In the genomic region with DNA sequence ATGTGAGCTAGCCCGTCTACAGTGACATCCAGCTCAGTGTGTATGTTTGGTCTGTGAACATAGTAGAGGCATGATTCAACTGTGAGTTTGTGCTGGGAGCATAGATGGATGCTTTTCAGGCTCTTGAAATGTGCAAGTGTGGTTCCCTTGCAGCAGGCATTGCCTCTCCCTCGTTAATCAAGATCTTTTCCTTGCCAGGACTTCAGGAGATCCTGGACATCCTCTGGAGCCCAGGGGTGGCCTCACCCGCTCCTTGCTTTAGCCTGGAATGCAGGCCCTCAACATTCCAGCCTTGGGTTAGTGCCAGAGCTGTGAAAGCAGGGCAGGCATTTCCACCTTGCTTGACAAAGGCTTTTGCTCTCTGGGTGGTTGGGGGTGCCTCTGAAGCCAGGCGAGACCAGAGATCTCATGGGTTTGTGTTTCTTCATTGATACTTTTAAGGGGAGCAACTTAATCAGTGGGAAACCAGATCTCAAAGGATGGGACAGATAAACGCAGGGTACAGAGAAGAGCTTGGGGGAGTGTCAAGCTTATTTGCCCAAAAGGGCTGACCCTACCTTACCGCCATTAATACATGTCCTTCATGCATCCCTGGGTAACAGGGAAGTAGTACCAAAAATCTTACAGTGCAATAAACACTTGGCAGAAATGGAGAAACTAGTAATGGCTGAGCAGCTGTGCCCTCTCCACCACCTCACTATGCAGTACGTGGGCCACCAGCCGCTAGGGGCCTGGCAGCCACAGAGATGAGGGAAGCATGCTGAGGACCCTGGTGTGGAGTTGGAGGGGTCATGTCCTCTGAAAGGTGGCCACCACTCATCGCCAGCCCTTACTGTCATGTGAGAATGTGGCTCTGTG, we compare ENCODE assay signal across 8 cellular contexts.
DNase-seq lines count a peak whose midpoint lies in the region; ATAC-seq, FAIRE-seq and TF ChIP-seq lines count a peak whose summit lies in the region.

No MANE protein-coding gene starts in this region.

- H3K4me1 Mint-ChIP-seq in Caco-2 (ENCODE audit: low read depth, unreplicated experiment) (peaks cover 51% of the 10 kb centered on the region), natural killer cell (peaks cover 73 to 79% of the 10 kb centered on the region in 2 donors)
- H3K4me1 Mint-ChIP-seq in central memory CD8-positive, alpha-beta T cell: peaks cover 74% of the 10 kb centered on the region

- intact Hi-C loops in Caco-2 (cut with micrococcal nuclease; ENCODE audit: unreplicated experiment): no loop called here
- intact Hi-C loops in natural killer cell (cut with micrococcal nuclease): no loop called here

- H3K27me3 Mint-ChIP-seq in Caco-2 (ENCODE audit: insufficient read depth, unreplicated experiment) (no peaks in the 10 kb centered on the region), natural killer cell (ENCODE audit: low read depth in 2 of 2) (no peaks in the 10 kb centered on the region)
- H3K27me3 Mint-ChIP-seq in central memory CD8-positive, alpha-beta T cell: no peaks in the 10 kb centered on the region

- H3K36me3 ChIP-seq in Caco-2 (ENCODE audit: control insufficient read depth, insufficient read depth, low read length): no peaks in the 10 kb centered on the region

- H3K4me3 ChIP-seq in Caco-2 (ENCODE audit: low read depth, low read length): no peak overlapping the region

- CTCF ChIA-PET in Caco-2 (lab: Charles Lee): interaction anchor here (1.0 kb wide), 1 partner anchor 55 kb away, joined by 3 read pairs; no protein-coding TSS in a partner anchor

- H3K27me3 ChIP-seq in Caco-2 (replicated peaks; ENCODE audit: control insufficient read depth, insufficient read depth, low read length): no peaks in the 10 kb centered on the region

- H3K4me1 ChIP-seq in Caco-2: peaks cover 39% of the 10 kb centered on the region

- H3K4me3 Mint-ChIP-seq in Caco-2 (ENCODE audit: unreplicated experiment) (peak overlapping the region; percentile 51), natural killer cell (no peak overlapping the region)
- no peak overlapping the region for H3K4me3 Mint-ChIP-seq in central memory CD8-positive, alpha-beta T cell

- BruUV-seq in Caco-2 (replicated peaks; lab: Mats Ljungman, UMichigan): no TSS peak

- POLR2A ChIA-PET in Caco-2 (lab: Charles Lee): interaction anchor here (0.5 kb wide), 1 partner anchor 59 kb away, joined by 9 read pairs; no protein-coding TSS in a partner anchor

- H3K9me3 Mint-ChIP-seq in Caco-2 (ENCODE audit: unreplicated experiment) (no peaks in the 10 kb centered on the region), natural killer cell (no peaks in the 10 kb centered on the region)
- H3K9me3 Mint-ChIP-seq in central memory CD8-positive, alpha-beta T cell: no peaks in the 10 kb centered on the region

- ATAC-seq in central memory CD8-positive, alpha-beta T cell (replicated peaks; ENCODE audit: extremely low read depth, poor library complexity, severe bottlenecking): no peak
- ATAC-seq in natural killer cell (no peak), GM18511 (IDR thresholded peaks at IDR 0.05; ENCODE audit: unreplicated experiment) (no peak), GM21576 (IDR thresholded peaks at IDR 0.05; ENCODE audit: unreplicated experiment) (no peak), HG03108 (IDR thresholded peaks at IDR 0.05; ENCODE audit: unreplicated experiment) (no peak)

- no peaks in the 10 kb centered on the region for H3K9me3 ChIP-seq in Caco-2

- TF ChIP-seq CTCF in Caco-2 (IDR thresholded peaks at IDR 0.05; ENCODE audit: insufficient read depth in 1 of 2, low read depth in 1 of 2, low read length in 1 of 2, severe bottlenecking in 1 of 2, unreplicated experiment in 1 of 2): no peak
- TF ChIP-seq CTCF in natural killer cell (IDR thresholded peaks at IDR 0.05): no peak

- peak overlapping the region; percentile 92 for H3K27ac Mint-ChIP-seq in Caco-2 (ENCODE audit: unreplicated experiment)
- peak overlapping the region; percentile 57 for H3K27ac Mint-ChIP-seq in central memory CD8-positive, alpha-beta T cell (ENCODE audit: low read depth)
- peak overlapping the region; percentile 62 to 86 for H3K27ac Mint-ChIP-seq in natural killer cell

- DNase-seq in Caco-2 (peak; percentile 75 to 88), HTR-8/SVneo (ENCODE audit: insufficient read length, low spot score) (peak; percentile 71), natural killer cell (no peak), DMS114 treated with DMSO at 0.1 percent for 48 hours (lab: John Stamatoyannopoulos, UW; ENCODE audit: unreplicated experiment) (no peak)
- DNase-seq in central memory CD8-positive, alpha-beta T cell (ENCODE audit: low spot score in 2 of 2): no peak

- H3K36me3 Mint-ChIP-seq in Caco-2 (ENCODE audit: insufficient read depth, unreplicated experiment) (peaks cover 13% of the 10 kb centered on the region), natural killer cell (no peaks in the 10 kb centered on the region)
- H3K36me3 Mint-ChIP-seq in central memory CD8-positive, alpha-beta T cell (ENCODE audit: insufficient read depth): peaks cover 14% of the 10 kb centered on the region

- FAIRE-seq in HTR-8/SVneo (lab: Jason Lieb, UNC): no peak

Comparison
In these comparisons a context has a peak if more than half of its experiments do, and no peak if none do; other contexts are left out.
1. DNase-seq: peak in Caco-2 (2 of 2) and HTR-8/SVneo (single experiment); none in central memory CD8-positive, alpha-beta T cell (0 of 2), natural killer cell (single experiment) and DMS114 treated with DMSO at 0.1 percent for 48 hours (single experiment).
2. Peak in every context shown above with its lines, with median percentiles within 50 percentile points of each other: H3K27ac Mint-ChIP-seq.